14 cellular contexts compared by ENCODE assay signal in genomic region chr21:44241302-44241701, GRCh38. TPM values are rescaled to one million over a fixed set of nuclear protein-coding genes. Genes with fewer than 3 reads are reported as not detected.
DNase-seq lines count a peak whose midpoint lies in the region; ATAC-seq, FAIRE-seq and TF ChIP-seq lines count a peak whose summit lies in the region.
"Not testable (repeated sequence)": the region's sequence is repeated elsewhere in the genome, so short reads cannot be mapped to it uniquely, and the experiment has no call there.
"Had no signal": no experiment of that assay in that cellular context is flagged by ENCODE, and none has a peak within 500 bp of the region (broad histone marks: within the 10 kb centered on the region; RNA-seq: fewer than 3 reads in every experiment).

No MANE protein-coding gene starts in this region.

- FAIRE-seq in G401.6 (lab: Jason Lieb, UNC) = peak; percentile 21

- not testable (repeated sequence) for H3K27me3 Mint-ChIP-seq in activated T-cell treated with anti-CD3 and anti-CD28 coated beads, Interleukin-2, amount 50 U/mL, for 4 hours (ENCODE audit: low read depth); naive thymus-derived CD4-positive, alpha-beta T cell

- no CpG with 5 or more reads among the region's 25 CpGs for WGBS in heart left ventricle, 4 donors

- not testable (repeated sequence) for TF ChIP-seq POLR2A in heart left ventricle (IDR thresholded peaks at IDR 0.05)

- not testable (repeated sequence) for H3K4me3 ChIP-seq in heart left ventricle; naive thymus-derived CD4-positive, alpha-beta T cell (ENCODE audit: low read length)

- not testable (repeated sequence) for H3K27me3 ChIP-seq in heart left ventricle; naive thymus-derived CD4-positive, alpha-beta T cell (ENCODE audit: control insufficient read depth in 2 of 2, insufficient read depth in 2 of 2, low read length in 2 of 2)

- ATAC-seq in GM19324 (IDR thresholded peaks at IDR 0.05; ENCODE audit: low FRiP score, unreplicated experiment) = peak; percentile 37
- peak; percentile 32 for ATAC-seq in GM21619 (IDR thresholded peaks at IDR 0.05; ENCODE audit: unreplicated experiment)
- ATAC-seq in HG02870 (IDR thresholded peaks at IDR 0.05; ENCODE audit: unreplicated experiment) = peak; percentile 39
- ATAC-seq in HG03571 (IDR thresholded peaks at IDR 0.05; ENCODE audit: unreplicated experiment) = peak; percentile 24
- peak; percentile 27 to 28 for ATAC-seq in activated T-cell treated with anti-CD3 and anti-CD28 coated beads, Interleukin-2, amount 50 U/mL, for 4 hours
- ATAC-seq in heart left ventricle = peak in 3 of 4 donors; percentile 59 to 74 (median 63)
- peak; percentile 49 for ATAC-seq in naive thymus-derived CD4-positive, alpha-beta T cell

- CTCF ChIA-PET in naive thymus-derived CD4-positive, alpha-beta T cell (lab: Charles Lee) = not testable (repeated sequence)

- DNase-seq in activated T-cell treated with anti-CD3 and anti-CD28 coated beads, Interleukin-2, amount 50 U/mL, for 4 hours; heart left ventricle; naive thymus-derived CD4-positive, alpha-beta T cell: not testable (repeated sequence)

- POLR2A ChIA-PET in naive thymus-derived CD4-positive, alpha-beta T cell (lab: Charles Lee) = not testable (repeated sequence)

- H3K4me1 Mint-ChIP-seq in activated T-cell treated with anti-CD3 and anti-CD28 coated beads, Interleukin-2, amount 50 U/mL, for 4 hours (ENCODE audit: low read depth); naive thymus-derived CD4-positive, alpha-beta T cell: not testable (repeated sequence)

- H3K27ac ChIP-seq in heart left ventricle; naive thymus-derived CD4-positive, alpha-beta T cell (ENCODE audit: low read depth, low read length): not testable (repeated sequence)

- not testable (repeated sequence) for TF ChIP-seq CTCF in heart left ventricle (IDR thresholded peaks at IDR 0.05)

- H3K36me3 ChIP-seq in heart left ventricle; naive thymus-derived CD4-positive, alpha-beta T cell (ENCODE audit: control insufficient read depth in 2 of 3, insufficient read depth in 3 of 3, low read length in 3 of 3): not testable (repeated sequence)

- not testable (repeated sequence) for H3K4me3 Mint-ChIP-seq in activated T-cell treated with anti-CD3 and anti-CD28 coated beads, Interleukin-2, amount 50 U/mL, for 4 hours; naive thymus-derived CD4-positive, alpha-beta T cell

- H3K36me3 Mint-ChIP-seq in activated T-cell treated with anti-CD3 and anti-CD28 coated beads, Interleukin-2, amount 50 U/mL, for 4 hours (ENCODE audit: insufficient read depth); naive thymus-derived CD4-positive, alpha-beta T cell: not testable (repeated sequence)

- H3K27ac Mint-ChIP-seq in naive thymus-derived CD4-positive, alpha-beta T cell = not testable (repeated sequence)

- H3K4me1 ChIP-seq in heart left ventricle; naive thymus-derived CD4-positive, alpha-beta T cell (ENCODE audit: control insufficient read depth in 2 of 2, insufficient read depth in 2 of 2, low read length in 2 of 2): not testable (repeated sequence)

- not testable (repeated sequence) for H3K9me3 ChIP-seq in heart left ventricle; naive thymus-derived CD4-positive, alpha-beta T cell (ENCODE audit: control insufficient read depth in 2 of 3, low read length in 3 of 3)

- H3K9me3 Mint-ChIP-seq in activated T-cell treated with anti-CD3 and anti-CD28 coated beads, Interleukin-2, amount 50 U/mL, for 4 hours; naive thymus-derived CD4-positive, alpha-beta T cell: not testable (repeated sequence)

- intact Hi-C loops in heart left ventricle (cut with DNase I); naive thymus-derived CD4-positive, alpha-beta T cell (cut with micrococcal nuclease): not testable (repeated sequence)

RNA-seq across cellular contexts. Expression of gene ICOSLG, which starts 0.6 kb away (rescaled TPM):
- total RNA-seq in activated T-cell treated with anti-CD3 and anti-CD28 coated beads, Interleukin-2, amount 50 U/mL, for 4 hours = 1 to 10 TPM; 2.4 to 3.6 (median 2.9) TPM
- 1 to 10 TPM in 8 of 9 donors, under 1 TPM in 1; 0.78 to 5.5 (median 1.5) TPM for total RNA-seq in heart left ventricle
- 1 to 10 TPM in 1 of 2 donors, under 1 TPM in 1; 0.80 to 2.6 TPM for polyA plus RNA-seq in heart left ventricle
- 10 to 100 TPM in 3 of 5 experiments, 1 to 10 TPM in 2; 3.3 to 20.4 (median 10.7) TPM for total RNA-seq in naive thymus-derived CD4-positive, alpha-beta T cell
- polyA plus RNA-seq in naive thymus-derived CD4-positive, alpha-beta T cell = 1 to 10 TPM in 1 of 2 donors, under 1 TPM in 1; 0.45 to 3.6 TPM

RNA-seq across cellular contexts. Expression of gene DNMT3L, which starts 20.4 kb away (rescaled TPM):
- total RNA-seq in activated T-cell treated with anti-CD3 and anti-CD28 coated beads, Interleukin-2, amount 50 U/mL, for 4 hours = not detected
- total RNA-seq in heart left ventricle = not detected
- not detected for polyA plus RNA-seq in heart left ventricle
- total RNA-seq in naive thymus-derived CD4-positive, alpha-beta T cell = not detected
- not detected for polyA plus RNA-seq in naive thymus-derived CD4-positive, alpha-beta T cell
- total RNA-seq: LHCN-M2, lower leg skin, occipital lobe, PC-9, SK-MEL-5, thoracic aorta had no signal

RNA-seq across cellular contexts. Expression of gene AIRE, which starts 44.4 kb away (rescaled TPM):
- not detected for total RNA-seq in activated T-cell treated with anti-CD3 and anti-CD28 coated beads, Interleukin-2, amount 50 U/mL, for 4 hours
- total RNA-seq in heart left ventricle = under 1 TPM in 2 of 9 donors, not detected in 7; 0.16 to 0.21 TPM
- polyA plus RNA-seq in heart left ventricle = under 1 TPM in 1 of 2 donors, not detected in 1; 0.03 TPM
- 1 to 10 TPM in 1 of 5 experiments, under 1 TPM in 1, not detected in 3; 0.32 to 2.6 TPM for total RNA-seq in naive thymus-derived CD4-positive, alpha-beta T cell
- under 1 TPM in 1 of 2 donors, not detected in 1; 0.14 TPM for polyA plus RNA-seq in naive thymus-derived CD4-positive, alpha-beta T cell
- total RNA-seq: LHCN-M2, occipital lobe, PC-9, SK-MEL-5, thoracic aorta had no signal

RNA-seq across cellular contexts. Expression of gene PFKL, which starts 58.6 kb away (rescaled TPM):
- total RNA-seq in activated T-cell treated with anti-CD3 and anti-CD28 coated beads, Interleukin-2, amount 50 U/mL, for 4 hours = 100 to 1,000 TPM; 102 to 122 (median 116) TPM
- total RNA-seq in heart left ventricle = 10 to 100 TPM; 36.9 to 85.1 (median 46.1) TPM
- polyA plus RNA-seq in heart left ventricle = 10 to 100 TPM; 34.0 to 61.6 TPM
- 100 to 1,000 TPM; 107 to 196 (median 122) TPM for total RNA-seq in naive thymus-derived CD4-positive, alpha-beta T cell
- polyA plus RNA-seq in naive thymus-derived CD4-positive, alpha-beta T cell = 100 to 1,000 TPM in 1 of 2 donors, 10 to 100 TPM in 1; 75.0 to 103 TPM
